Comparison of ENCODE assay signal across 8 cellular contexts in the genomic region with DNA sequence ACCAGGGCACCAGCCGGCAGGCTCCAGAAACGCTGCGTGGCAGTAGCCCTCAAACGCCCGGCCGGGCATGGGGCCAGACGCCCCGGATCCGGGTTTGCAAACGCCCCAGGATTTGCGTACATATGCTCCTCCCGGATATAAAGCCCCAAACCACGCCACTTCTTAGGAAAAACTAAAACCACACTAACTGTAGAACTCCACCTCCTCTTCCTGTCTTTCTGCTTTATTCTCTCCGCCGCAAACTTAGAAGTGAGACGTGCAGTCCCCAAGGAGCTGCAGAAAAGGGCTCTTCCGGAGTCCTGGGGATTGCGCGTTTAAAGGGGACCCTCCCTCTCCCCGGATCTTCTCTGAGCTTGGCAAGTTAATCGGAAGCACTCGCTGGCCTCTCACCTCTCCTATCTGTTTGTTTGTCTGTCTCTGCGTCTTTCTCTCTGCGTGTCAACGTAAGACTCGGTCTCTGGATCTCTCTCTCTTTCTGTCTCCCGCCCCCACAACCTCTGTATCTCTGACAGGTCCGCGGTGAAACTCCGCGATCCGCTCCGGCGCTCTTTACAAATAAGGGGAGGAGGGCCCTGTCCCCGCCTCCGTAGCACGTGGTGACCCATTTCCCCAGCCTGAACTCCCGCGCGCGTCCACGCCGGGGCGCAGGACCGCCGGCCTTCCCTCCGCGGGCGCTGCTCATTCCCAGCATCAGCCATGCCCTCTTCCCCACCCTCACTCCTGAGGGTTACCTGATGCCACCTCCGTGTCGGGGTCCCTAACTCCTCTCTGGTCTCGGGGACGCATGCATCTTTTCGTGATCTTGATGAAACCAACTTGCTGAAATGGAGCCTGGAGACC. TPM values are rescaled to one million over a fixed set of nuclear protein-coding genes. Genes with fewer than 3 reads are reported as not detected.
DNase-seq lines count a peak whose midpoint lies in the region; ATAC-seq and TF ChIP-seq lines count a peak whose summit lies in the region.

TSS of gene SLC39A8 (minus strand) at position 528 of the 840 bp plus-strand sequence. CDS start 820 bp downstream, outside the sequence.

- no peaks in the 10 kb centered on the region for H3F3A ChIP-seq in GM23338 (replicated peaks; ENCODE audit: low read depth)
- H3F3A ChIP-seq in neural cell (ENCODE audit: insufficient read depth, low read length, poor library complexity, severe bottlenecking), result no peaks in the 10 kb centered on the region

- peak; percentile 81 for TF ChIP-seq POLR2A in Raji (IDR thresholded peaks at IDR 0.05; ENCODE audit: insufficient read depth, low read depth, low read length)

- H3K9me3 Mint-ChIP-seq in GM23338, result no peaks in the 10 kb centered on the region
- H3K9me3 Mint-ChIP-seq in stimulated activated naive CD8-positive, alpha-beta T cell treated with anti-CD3 and anti-CD28 coated beads, Interleukin-15, amount 100 ng/mL, for 72 hours, result no peaks in the 10 kb centered on the region

- peak within 1 kb of the TSS; percentile 97 for H3K4me2 ChIP-seq in GM23338
- H3K4me2 ChIP-seq in neural cell (ENCODE audit: low read length), result peak within 1 kb of the TSS; percentile 69

- H3K4me1 ChIP-seq in ES-I3 (ENCODE audit: insufficient read depth, low read length) (peaks cover 30% of the 10 kb centered on the region), GM23338 (ENCODE audit: insufficient read depth) (peaks cover 52% of the 10 kb centered on the region)

- no peaks in the 10 kb centered on the region for H3K36me3 Mint-ChIP-seq in GM23338 (ENCODE audit: low read depth)

- TF ChIP-seq CTCF in GM23338 (conservative IDR thresholded peaks at IDR 0.05; ENCODE audit: low read depth in 2 of 2) (peak; percentile 59 to 78), fibroblast of pulmonary artery (IDR thresholded peaks at IDR 0.05; ENCODE audit: low read length, missing control alignments) (peak; percentile 64), neural cell (IDR thresholded peaks at IDR 0.05; ENCODE audit: poor library complexity, severe bottlenecking) (peak; percentile 67)

- H4K20me1 ChIP-seq in GM23338 (replicated peaks; ENCODE audit: insufficient read depth) (no peaks in the 10 kb centered on the region), neural cell (ENCODE audit: insufficient read depth) (no peaks in the 10 kb centered on the region)

- H3K27ac ChIP-seq in GM23338 (ENCODE audit: low read depth) (peak within 1 kb of the TSS; percentile 42; the same call in 1 of the 2 replicates), neural cell (ENCODE audit: low read length) (no peak within 1 kb of the TSS)

- peak within 1 kb of the TSS; percentile 85 for H3K4me3 Mint-ChIP-seq in GM23338
- peak within 1 kb of the TSS; percentile 83 to 86 for H3K4me3 Mint-ChIP-seq in stimulated activated naive CD8-positive, alpha-beta T cell treated with anti-CD3 and anti-CD28 coated beads, Interleukin-15, amount 100 ng/mL, for 72 hours

- H3K9me3 ChIP-seq in ES-I3 (ENCODE audit: control insufficient read depth, insufficient read depth, low read length) (no peaks in the 10 kb centered on the region), neural cell (ENCODE audit: low read length) (no peaks in the 10 kb centered on the region)

- H2AFZ ChIP-seq in GM23338, result peak within 1 kb of the TSS; percentile 96
- peak within 1 kb of the TSS; percentile 34 for H2AFZ ChIP-seq in neural cell (ENCODE audit: low read depth, low read length)

- H3K36me3 ChIP-seq in ES-I3 (ENCODE audit: insufficient read depth, low read length), result no peaks in the 10 kb centered on the region
- H3K36me3 ChIP-seq in GM23338 (ENCODE audit: insufficient read depth), result no peaks in the 10 kb centered on the region
- no peaks in the 10 kb centered on the region for H3K36me3 ChIP-seq in neural cell (ENCODE audit: insufficient read depth, low read length)

- peak; percentile 38 for TF ChIP-seq RAD21 in neural cell (conservative IDR thresholded peaks at IDR 0.05)

- DNase-seq in GM23338 (ENCODE audit: low spot score) (peak; percentile 94), Kasumi-1 (lab: John Stamatoyannopoulos, UW) (peak; percentile 96), fibroblast of pulmonary artery (ENCODE audit: low read depth) (peak; percentile 88)
- DNase-seq in activated T-helper 9 cell treated with anti-CD3 and anti-CD28 coated beads, Interleukin-2, amount 50 U/mL, for 16 hours (ENCODE audit: low read depth), result peak; percentile 85
- DNase-seq in stimulated activated naive CD8-positive, alpha-beta T cell treated with anti-CD3 and anti-CD28 coated beads, Interleukin-15, amount 100 ng/mL, for 72 hours, result peak; percentile 86 to 93

- H3K79me2 ChIP-seq in GM23338 (replicated peaks; ENCODE audit: insufficient read depth) (peaks cover 18% of the 10 kb centered on the region), neural cell (replicated peaks; ENCODE audit: insufficient read depth, low read length) (no peaks in the 10 kb centered on the region)

- H3K4me3 ChIP-seq in GM23338 (peak within 1 kb of the TSS; percentile 82), fibroblast of pulmonary artery (replicated peaks; ENCODE audit: low read depth, low read length) (peak within 1 kb of the TSS; percentile 88), neural cell (ENCODE audit: low read length) (peak within 1 kb of the TSS; percentile 77)

- H3K9ac ChIP-seq in ES-I3 (ENCODE audit: low read depth, low read length) (peak within 1 kb of the TSS; percentile 68), neural cell (ENCODE audit: low read length) (peak within 1 kb of the TSS; percentile 53)

- peaks cover 22% of the 10 kb centered on the region for H3K27me3 Mint-ChIP-seq in GM23338 (ENCODE audit: insufficient read depth, low read depth, poor library complexity)
- no peaks in the 10 kb centered on the region for H3K27me3 Mint-ChIP-seq in stimulated activated naive CD8-positive, alpha-beta T cell treated with anti-CD3 and anti-CD28 coated beads, Interleukin-15, amount 100 ng/mL, for 72 hours

- ATAC-seq in GM23338, result peak; percentile 81
- ATAC-seq in stimulated activated naive CD8-positive, alpha-beta T cell treated with anti-CD3 and anti-CD28 coated beads, Interleukin-15, amount 100 ng/mL, for 72 hours, result peak; percentile 85

- no peaks in the 10 kb centered on the region for H3K9me2 ChIP-seq in GM23338 (ENCODE audit: insufficient read depth)
- H3K9me2 ChIP-seq in neural cell (ENCODE audit: insufficient read depth, low read length), result no peaks in the 10 kb centered on the region

- H3K27ac Mint-ChIP-seq in GM23338, result peak within 1 kb of the TSS; percentile 11; the same call in 1 of the 2 replicates
- H3K27ac Mint-ChIP-seq in stimulated activated naive CD8-positive, alpha-beta T cell treated with anti-CD3 and anti-CD28 coated beads, Interleukin-15, amount 100 ng/mL, for 72 hours, result peak within 1 kb of the TSS; percentile 92 to 94

- no peak for TF ChIP-seq EP300 in neural cell (conservative IDR thresholded peaks at IDR 0.05; ENCODE audit: poor library complexity, severe bottlenecking)

- H3K27me3 ChIP-seq in GM23338 (ENCODE audit: insufficient read depth) (peaks cover 19% of the 10 kb centered on the region), neural cell (ENCODE audit: insufficient read depth, low read depth, low read length) (peaks cover 38% of the 10 kb centered on the region)

- H3K4me1 Mint-ChIP-seq in GM23338, result peaks cover 49% of the 10 kb centered on the region
- H3K4me1 Mint-ChIP-seq in stimulated activated naive CD8-positive, alpha-beta T cell treated with anti-CD3 and anti-CD28 coated beads, Interleukin-15, amount 100 ng/mL, for 72 hours, result peaks cover 41% of the 10 kb centered on the region

TF ChIP-seq in GM23338, 12 proteins besides CTCF, POLR2A, EP300 and RAD21 (continues in another document):
- TF ChIP-seq POLR2AphosphoS5 (IDR thresholded peaks at IDR 0.05; ENCODE audit: low read depth) (peak; percentile 67; the same call in 1 of the 2 replicates), ETS1 (IDR thresholded peaks at IDR 0.05) (0 out of 2 replicates have a peak, but pooled peaks have one; percentile 51), NANOG (IDR thresholded peaks at IDR 0.05; ENCODE audit: borderline replicate concordance) (no peak), JUNB (IDR thresholded peaks at IDR 0.05; ENCODE audit: unreplicated experiment) (no peak), ZNF114 (CRISPR knock-in tag; IDR thresholded peaks at IDR 0.05) (no peak)

TF ChIP-seq in neural cell, 6 proteins besides CTCF, POLR2A, EP300 and RAD21:
- peak; percentile 54 for TF ChIP-seq SMC3 (conservative IDR thresholded peaks at IDR 0.05; ENCODE audit: poor library complexity)
- TF ChIP-seq REST (IDR thresholded peaks at IDR 0.05; ENCODE audit: borderline replicate concordance), result no peak
- TF ChIP-seq TAF1 (IDR thresholded peaks at IDR 0.05; ENCODE audit: low read depth), result no peak
- peak; percentile 17 for TF ChIP-seq MXI1 (conservative IDR thresholded peaks at IDR 0.05; ENCODE audit: poor library complexity, severe bottlenecking)
- TF ChIP-seq EZH2 (IDR thresholded peaks at IDR 0.05; ENCODE audit: borderline replicate concordance, insufficient read depth, low read length, poor library complexity, severe bottlenecking), result no peak
- TF ChIP-seq POLR2AphosphoS5 (IDR thresholded peaks at IDR 0.05), result no peak

RNA-seq across cellular contexts. Expression of gene SLC39A8, which starts in this region (rescaled TPM):
- total RNA-seq in GM23338 (2014; rRNA removed; shearing (Covaris generic)), result 42.5 and 42.9 TPM in 2 replicates
- 18.7 and 20.1 TPM in 2 replicates for polyA plus RNA-seq in GM23338 (2016; fragmentation: Nextera tagmentation; extraction: Ambion mirVana)
- polyA plus RNA-seq in neural cell, result 0.53 TPM in 1 of 2 replicates, not detected in the other
- polyA minus RNA-seq in neural cell, result 0.81 and 0.97 TPM in 2 replicates

Comparison
In these comparisons a context has a peak if more than half of its experiments do, and no peak if none do; other contexts are left out.
1. RNA of gene SLC39A8 (polyA plus RNA-seq): 18.7 to 20.1 TPM in GM23338; 0.53 TPM in neural cell; every median in the first group is over 10 times any median in the second.
2. Peak in every context shown above with its lines, with median percentiles within 50 percentile points of each other: DNase-seq, H3K4me3 ChIP-seq and CTCF ChIP-seq.